ENCODE assay signal across 10 cellular contexts in genomic region chr1:21586926-21587601, GRCh38.
A peak's percentile ranks its signal among the peaks of the same experiment; 100 is the strongest.
DNase-seq lines count a peak whose midpoint lies in the region; ATAC-seq, FAIRE-seq and TF ChIP-seq lines count a peak whose summit lies in the region.
"Had no signal": no experiment of that assay in that cellular context is flagged by ENCODE, and none has a peak within 500 bp of the region (broad histone marks: within the 10 kb centered on the region; RNA-seq: fewer than 3 reads in every experiment).

No MANE protein-coding gene starts in this region.

- no peak overlapping the region for H4K8ac ChIP-seq in mesendoderm (ENCODE audit: low read depth, low read length)

- no peaks in the 10 kb centered on the region for H3K79me1 ChIP-seq in mesendoderm (ENCODE audit: low read length)

- TF ChIP-seq EP300 in esophagus muscularis mucosa (IDR thresholded peaks at IDR 0.05), result no peak

- H3K4me1 Mint-ChIP-seq in T-helper 2 cell treated with Interferon-gamma antibody and Interleukin-4, amounts not matched to agents 5 μg/mL and 100 μg/mL, for 36 hours (ENCODE audit: low read depth), result no peaks in the 10 kb centered on the region

- H3K18ac ChIP-seq in mesendoderm (ENCODE audit: low read length), result no peak overlapping the region

- ATAC-seq in GM21619 (IDR thresholded peaks at IDR 0.05; ENCODE audit: unreplicated experiment), result no peak

- H3K27ac Mint-ChIP-seq in T-helper 2 cell treated with Interferon-gamma antibody and Interleukin-4, amounts not matched to agents 5 μg/mL and 100 μg/mL, for 36 hours, result no peak overlapping the region

- H3K9me1 ChIP-seq in endothelial cell of umbilical vein (replicated peaks; ENCODE audit: control insufficient read depth, extremely low read depth, insufficient read depth, low read length), result no peaks in the 10 kb centered on the region

- H3K9ac ChIP-seq in endothelial cell of umbilical vein (replicated peaks; ENCODE audit: extremely low read depth, insufficient read depth, low read length) (no peak overlapping the region), mesendoderm (ENCODE audit: low read length) (no peak overlapping the region)

- H3K4me2 ChIP-seq in endothelial cell of umbilical vein (ENCODE audit: insufficient read depth, low read length), result no peak overlapping the region
- H3K4me2 ChIP-seq in mesendoderm (ENCODE audit: low read length), result no peak overlapping the region

- H2AK5ac ChIP-seq in mesendoderm (ENCODE audit: low read length), result no peak overlapping the region

- no peaks in the 10 kb centered on the region for H3K36me3 ChIP-seq in endothelial cell of umbilical vein (ENCODE audit: control insufficient read depth in 2 of 2, extremely low read depth in 1 of 2, insufficient read depth in 2 of 2, low read length in 2 of 2)
- no peaks in the 10 kb centered on the region for H3K36me3 ChIP-seq in mesendoderm (ENCODE audit: control insufficient read depth, insufficient read depth, low read length)
- H3K36me3 ChIP-seq in esophagus muscularis mucosa, result no peaks in the 10 kb centered on the region

- FAIRE-seq in endothelial cell of umbilical vein (lab: Jason Lieb, UNC), result peak; percentile 94
- FAIRE-seq: G401.6 had no signal

- no peak overlapping the region for H2AFZ ChIP-seq in endothelial cell of umbilical vein (ENCODE audit: low read depth, low read length)

- H2BK15ac ChIP-seq in mesendoderm (replicated peaks; ENCODE audit: low read depth), result no peak overlapping the region

- WGBS in mesendoderm (ENCODE audit: extremely low coverage, insufficient coverage, low lambda C conversion rate), result no CpG with 5 or more reads among the region's 24 CpGs
- WGBS in esophagus muscularis mucosa, result 40% methylated on average over 17 of the region's 24 CpGs

- no peak overlapping the region for H3K4ac ChIP-seq in mesendoderm (ENCODE audit: low read depth, low read length)

- H3K9me3 ChIP-seq in endothelial cell of umbilical vein (replicated peaks; ENCODE audit: control insufficient read depth, insufficient read depth, low read length) (no peaks in the 10 kb centered on the region), esophagus muscularis mucosa (no peaks in the 10 kb centered on the region)

- peaks cover 4 to 20% of the 10 kb centered on the region in 2 experiments for H3K27me3 ChIP-seq in endothelial cell of umbilical vein (ENCODE audit: control insufficient read depth in 2 of 2, insufficient read depth in 2 of 2, low read length in 2 of 2)
- no peaks in the 10 kb centered on the region for H3K27me3 ChIP-seq in mesendoderm (ENCODE audit: insufficient read depth, low read length, poor library complexity)
- peaks cover 0 to 64% (median 0%) of the 10 kb centered on the region in 4 donors for H3K27me3 ChIP-seq in esophagus muscularis mucosa

- H3K23ac ChIP-seq in mesendoderm (ENCODE audit: low read length), result peak overlapping the region; percentile 80

- TF ChIP-seq POLR2A in NB4 (IDR thresholded peaks at IDR 0.05; ENCODE audit: extremely low read depth, insufficient read length), result no peak
- no peak for TF ChIP-seq POLR2A in endothelial cell of umbilical vein (IDR thresholded peaks at IDR 0.05; ENCODE audit: low read depth, low read length)
- no peak for TF ChIP-seq POLR2A in esophagus muscularis mucosa (IDR thresholded peaks at IDR 0.05; ENCODE audit: low read depth)

- POLR2A ChIA-PET in endothelial cell of umbilical vein (lab: Charles Lee), result no interaction called here

- CTCF ChIA-PET in endothelial cell of umbilical vein (lab: Charles Lee), result interaction anchor here (1.0 kb wide), 1 partner anchor 217 kb away, joined by 3 read pairs; no protein-coding TSS in a partner anchor

- no peaks in the 10 kb centered on the region for H4K20me1 ChIP-seq in endothelial cell of umbilical vein (replicated peaks; ENCODE audit: control insufficient read depth, extremely low read depth, insufficient read depth, low read length)

- H3K36me3 Mint-ChIP-seq in T-helper 2 cell treated with Interferon-gamma antibody and Interleukin-4, amounts not matched to agents 5 μg/mL and 100 μg/mL, for 36 hours (ENCODE audit: low read depth), result no peaks in the 10 kb centered on the region

- no peaks in the 10 kb centered on the region for H3K79me2 ChIP-seq in endothelial cell of umbilical vein (ENCODE audit: control insufficient read depth, insufficient read depth, low read length)
- H3K79me2 ChIP-seq in mesendoderm (ENCODE audit: control insufficient read depth, insufficient read depth, low read length), result no peaks in the 10 kb centered on the region

- H3K9me3 Mint-ChIP-seq in T-helper 2 cell treated with Interferon-gamma antibody and Interleukin-4, amounts not matched to agents 5 μg/mL and 100 μg/mL, for 36 hours, result no peaks in the 10 kb centered on the region

- BruUV-seq in endothelial cell of umbilical vein (replicated peaks; lab: Mats Ljungman, UMichigan), result no TSS peak

- no peak overlapping the region for H3K4me3 Mint-ChIP-seq in T-helper 2 cell treated with Interferon-gamma antibody and Interleukin-4, amounts not matched to agents 5 μg/mL and 100 μg/mL, for 36 hours

- no peak overlapping the region for H3K27ac ChIP-seq in endothelial cell of umbilical vein (ENCODE audit: insufficient read depth, low read depth, low read length)
- no peak overlapping the region for H3K27ac ChIP-seq in mesendoderm (ENCODE audit: low read depth, low read length)
- H3K27ac ChIP-seq in esophagus muscularis mucosa (replicated peaks in 1 of 4), result no peak overlapping the region

- no peak overlapping the region for H4K5ac ChIP-seq in mesendoderm (ENCODE audit: low read length)

- intact Hi-C loops in endothelial cell of umbilical vein (cut with micrococcal nuclease), result loop anchor here (1.0 kb wide), 1 partner anchor 13 kb away; no protein-coding TSS in a partner anchor
- intact Hi-C loops in esophagus muscularis mucosa (cut with DNase I), result no loop called here

- H2BK120ac ChIP-seq in mesendoderm (ENCODE audit: low read depth, low read length), result no peak overlapping the region

- dilution Hi-C loops in endothelial cell of umbilical vein (cut with MboI; ENCODE audit: extremely low pct_ligation_motif_present, low sequenced_read_pairs), result no loop called here

- H3K56ac ChIP-seq in mesendoderm (ENCODE audit: low read length), result peak overlapping the region; percentile 49

- H2BK5ac ChIP-seq in mesendoderm (ENCODE audit: low read length), result no peak overlapping the region

- H3K27me3 Mint-ChIP-seq in T-helper 2 cell treated with Interferon-gamma antibody and Interleukin-4, amounts not matched to agents 5 μg/mL and 100 μg/mL, for 36 hours (ENCODE audit: low read depth), result no peaks in the 10 kb centered on the region

- TF ChIP-seq CTCF in AG09319 (IDR thresholded peaks at IDR 0.05; ENCODE audit: low read depth, low read length) (no peak; the same call in 1 of the 2 replicates), NB4 (IDR thresholded peaks at IDR 0.05; ENCODE audit: low read depth, low read length) (no peak), endothelial cell of umbilical vein (IDR thresholded peaks at IDR 0.05; ENCODE audit: extremely low read depth in 1 of 2, insufficient read depth in 1 of 2, low read depth in 1 of 2, low read length in 2 of 2) (no peak), esophagus muscularis mucosa (IDR thresholded peaks at IDR 0.05) (no peak)

- peaks cover 12% of the 10 kb centered on the region for H3K4me1 ChIP-seq in endothelial cell of umbilical vein (ENCODE audit: control insufficient read depth, extremely low read depth, insufficient read depth, low read length)
- peaks cover 3% of the 10 kb centered on the region for H3K4me1 ChIP-seq in mesendoderm (ENCODE audit: control insufficient read depth, low read depth, low read length)
- peaks cover 13 to 22% (median 16%) of the 10 kb centered on the region in 4 donors for H3K4me1 ChIP-seq in esophagus muscularis mucosa

- DNase-seq in AG09319 (ENCODE audit: extremely low read depth, low read depth) (peak; percentile 42), NB4 (ENCODE audit: low read depth) (peak; percentile 46), endothelial cell of umbilical vein (ENCODE audit: low read depth, low spot score) (peak; percentile 83), mesendoderm (peak; percentile 67), medulla oblongata (ENCODE audit: extremely low spot score) (no peak), esophagus muscularis mucosa (ENCODE audit: extremely low spot score) (no peak)
- no peak for DNase-seq in T-helper 2 cell treated with Interferon-gamma antibody and Interleukin-4, amounts not matched to agents 5 μg/mL and 100 μg/mL, for 36 hours (ENCODE audit: low spot score)
- DNase-seq: hippocampal formation had no signal

- H3K4me3 ChIP-seq in NB4 (ENCODE audit: low read depth, low read length) (no peak overlapping the region), endothelial cell of umbilical vein (replicated peaks in 1 of 3; ENCODE audit: insufficient read depth in 1 of 3, low read depth in 1 of 3, low read length in 3 of 3) (no peak overlapping the region), mesendoderm (ENCODE audit: low read length) (no peak overlapping the region), esophagus muscularis mucosa (no peak overlapping the region)

TF ChIP-seq in endothelial cell of umbilical vein, 7 proteins besides CTCF, POLR2A, EP300 and RAD21:
- peak; percentile 56 for TF ChIP-seq MAX (IDR thresholded peaks at IDR 0.05; ENCODE audit: insufficient read depth, insufficient read length)
- TF ChIP-seq JUN (IDR thresholded peaks at IDR 0.05; ENCODE audit: borderline replicate concordance, insufficient read depth, insufficient read length, low read depth), result peak; percentile 54
- peak; percentile 77 for TF ChIP-seq FOS (IDR thresholded peaks at IDR 0.05; ENCODE audit: borderline replicate concordance, insufficient read depth, low read length)
- TF ChIP-seq POLR2AphosphoS5 (IDR thresholded peaks at IDR 0.05; ENCODE audit: insufficient read depth, low read depth, low read length), result no peak
- no peak for TF ChIP-seq GATA2 (IDR thresholded peaks at IDR 0.05; ENCODE audit: insufficient read depth, insufficient read length, low read depth, low read length)
- no peak for TF ChIP-seq MYC (IDR thresholded peaks at IDR 0.05; ENCODE audit: low read depth, low read length)

Comparison
In these comparisons a context has a peak if more than half of its experiments do, and no peak if none do; other contexts are left out.
1. DNase-seq: peak in AG09319 (single experiment), NB4 (single experiment), endothelial cell of umbilical vein (single experiment) and mesendoderm (single experiment); none in medulla oblongata (single experiment), esophagus muscularis mucosa (single experiment) and T-helper 2 cell treated with Interferon-gamma antibody and Interleukin-4, amounts not matched to agents 5 μg/mL and 100 μg/mL, for 36 hours (single experiment).